ENCODE assay signal across 28 cellular contexts in genomic region chr12:88490425-88490824, GRCh38.
"Had no signal": no experiment of that assay in that cellular context is flagged by ENCODE, and none has a peak within 500 bp of the region (broad histone marks: within the 10 kb centered on the region; RNA-seq: fewer than 3 reads in every experiment).

No MANE protein-coding gene starts in this region.

- H3K27ac ChIP-seq: colonic mucosa, coronary artery, dorsolateral prefrontal cortex, epithelial cell of prostate, esophagus muscularis mucosa, esophagus squamous epithelium, foreskin keratinocyte, gastrocnemius medialis, gastroesophageal sphincter, heart left ventricle, heart right ventricle had no signal

- H3K36me3 ChIP-seq: colonic mucosa, esophagus muscularis mucosa, esophagus squamous epithelium, gastrocnemius medialis, gastroesophageal sphincter had no signal

- FAIRE-seq: colon, endometrium, endothelial cell of umbilical vein, frontal cortex had no signal

- DNase-seq: colonic mucosa; cortex of kidney; dermis blood vessel endothelial cell; dorsolateral prefrontal cortex; effector CD4-positive, alpha-beta T cell; effector CD8-positive, alpha-beta T cell; effector memory CD4-positive, alpha-beta T cell; effector memory CD8-positive, alpha-beta T cell; endodermal cell; erythroblast; esophagus squamous epithelium; foreskin fibroblast; foreskin keratinocyte; foreskin melanocyte; gastrocnemius medialis; glutamatergic neuron; head of caudate nucleus; heart left ventricle; heart right ventricle had no signal

- H3K4me1 ChIP-seq: colonic mucosa, esophagus squamous epithelium, foreskin keratinocyte, gastrocnemius medialis, heart left ventricle, heart right ventricle had no signal

- H3K27me3 ChIP-seq: colonic mucosa, dorsolateral prefrontal cortex, esophagus muscularis mucosa, esophagus squamous epithelium, foreskin keratinocyte, gastrocnemius medialis, gastroesophageal sphincter, heart left ventricle, heart right ventricle had no signal

- H3K4me3 ChIP-seq: colonic mucosa, coronary artery, dorsolateral prefrontal cortex, esophagus muscularis mucosa, esophagus squamous epithelium, gastrocnemius medialis, gastroesophageal sphincter, heart left ventricle, heart right ventricle had no signal

- ATAC-seq: effector memory CD8-positive, alpha-beta T cell; esophagus mucosa; foreskin keratinocyte; gastrocnemius medialis; gastroesophageal sphincter; heart left ventricle; heart right ventricle had no signal

- H3K9me3 ChIP-seq: colonic mucosa, esophagus muscularis mucosa, esophagus squamous epithelium, gastrocnemius medialis, gastroesophageal sphincter, heart left ventricle, heart right ventricle had no signal
